12 cellular contexts compared by ENCODE assay signal in genomic region chrX:24513416-24513815, GRCh38. TPM values are rescaled to one million over a fixed set of nuclear protein-coding genes. Genes with fewer than 3 reads are reported as not detected.
DNase-seq lines count a peak whose midpoint lies in the region; ATAC-seq and TF ChIP-seq lines count a peak whose summit lies in the region.
"Had no signal": no experiment of that assay in that cellular context is flagged by ENCODE, and none has a peak within 500 bp of the region (broad histone marks: within the 10 kb centered on the region; RNA-seq: fewer than 3 reads in every experiment).

No MANE protein-coding gene starts in this region.

- no peak for TF ChIP-seq CTCF in esophagus squamous epithelium (IDR thresholded peaks at IDR 0.05)

- H3K4me1 Mint-ChIP-seq in activated CD8-positive, alpha-beta memory T cell treated with anti-CD3 and anti-CD28 coated beads, Interleukin-2, amount 10 ng/mL, durations not matched to agents 7 days and 5 days, result peaks cover 14% of the 10 kb centered on the region

- CTCF ChIA-PET in activated CD8-positive, alpha-beta memory T cell treated with anti-CD3 and anti-CD28 coated beads, Interleukin-2, amount 10 ng/mL, durations not matched to agents 7 days and 5 days (lab: Charles Lee), result no interaction called here

- peak overlapping the region; percentile 78 for H3K27ac Mint-ChIP-seq in activated CD8-positive, alpha-beta memory T cell treated with anti-CD3 and anti-CD28 coated beads, Interleukin-2, amount 10 ng/mL, durations not matched to agents 7 days and 5 days

- no peaks in the 10 kb centered on the region for H3K4me1 ChIP-seq in esophagus squamous epithelium

- H3K9me3 ChIP-seq in esophagus squamous epithelium, result no peaks in the 10 kb centered on the region

- peaks cover 0 to 11% (median 0%) of the 10 kb centered on the region in 3 donors for H3K36me3 ChIP-seq in esophagus squamous epithelium

- DNase-seq in activated CD8-positive, alpha-beta memory T cell treated with anti-CD3 and anti-CD28 coated beads, Interleukin-2, amount 10 ng/mL, durations not matched to agents 7 days and 5 days, result peak; percentile 67
- no peak for DNase-seq in activated CD8-positive, alpha-beta memory T cell treated with anti-CD3 and anti-CD28 coated beads, Interleukin-2, amount 50 U/mL, for 4 hours
- peak; percentile 2 to 23 for DNase-seq in stimulated activated CD4-positive, alpha-beta T cell treated with anti-CD3 and anti-CD28 coated beads, Interleukin-4, amount 100 ng/mL, for 48 hours (ENCODE audit: low read depth in 2 of 2)
- DNase-seq in esophagus squamous epithelium (lab: John Stamatoyannopoulos, UW) (no peak), AML-193 (lab: John Stamatoyannopoulos, UW) (no peak), HPDE6-E6E7 (ENCODE audit: extremely low spot score) (no peak)
- DNase-seq: IMR-90, NCI-H510A treated with DMSO at 0.1 percent for 48 hours, T-helper 9 cell had no signal

- ATAC-seq in activated CD8-positive, alpha-beta memory T cell treated with anti-CD3 and anti-CD28 coated beads, Interleukin-2, amount 10 ng/mL, durations not matched to agents 7 days and 5 days, result peak; percentile 90
- ATAC-seq in GM21576 (IDR thresholded peaks at IDR 0.05; ENCODE audit: unreplicated experiment), result peak; percentile 94
- peak; percentile 73 for ATAC-seq in HG03280 (IDR thresholded peaks at IDR 0.05; ENCODE audit: unreplicated experiment)
- ATAC-seq: sciatic nerve had no signal

- no peak overlapping the region for H3K4me3 Mint-ChIP-seq in activated CD8-positive, alpha-beta memory T cell treated with anti-CD3 and anti-CD28 coated beads, Interleukin-2, amount 10 ng/mL, durations not matched to agents 7 days and 5 days

- intact Hi-C loops in esophagus squamous epithelium (cut with DNase I), result no loop called here

- H3K27me3 ChIP-seq in esophagus squamous epithelium, result no peaks in the 10 kb centered on the region

- 40 to 58% methylated on average over 1 to 5 of the region's 5 CpGs for WGBS in esophagus squamous epithelium, 2 donors

- H3K36me3 Mint-ChIP-seq in activated CD8-positive, alpha-beta memory T cell treated with anti-CD3 and anti-CD28 coated beads, Interleukin-2, amount 10 ng/mL, durations not matched to agents 7 days and 5 days, result peaks cover 30% of the 10 kb centered on the region

- no peak overlapping the region for H3K4me3 ChIP-seq in esophagus squamous epithelium

- H3K9me3 Mint-ChIP-seq in activated CD8-positive, alpha-beta memory T cell treated with anti-CD3 and anti-CD28 coated beads, Interleukin-2, amount 10 ng/mL, durations not matched to agents 7 days and 5 days (ENCODE audit: low read depth), result no peaks in the 10 kb centered on the region

- no peak overlapping the region for H3K27ac ChIP-seq in esophagus squamous epithelium

- no peak for TF ChIP-seq POLR2A in esophagus squamous epithelium (IDR thresholded peaks at IDR 0.05)

- no peaks in the 10 kb centered on the region for H3K27me3 Mint-ChIP-seq in activated CD8-positive, alpha-beta memory T cell treated with anti-CD3 and anti-CD28 coated beads, Interleukin-2, amount 10 ng/mL, durations not matched to agents 7 days and 5 days

RNA-seq across cellular contexts. Expression of gene PDK3, which starts 48.3 kb away (rescaled TPM):
- total RNA-seq in activated CD8-positive, alpha-beta memory T cell treated with anti-CD3 and anti-CD28 coated beads, Interleukin-2, amount 10 ng/mL, durations not matched to agents 7 days and 5 days, result 10 to 100 TPM; 21.2 to 22.6 TPM
- 10 to 100 TPM in 2 of 4 donors, 1 to 10 TPM in 2; 5.4 to 20.6 (median 12.8) TPM for total RNA-seq in esophagus squamous epithelium

Comparison
In these comparisons a context has a peak if more than half of its experiments do, and no peak if none do; other contexts are left out.
1. DNase-seq: peak in activated CD8-positive, alpha-beta memory T cell treated with anti-CD3 and anti-CD28 coated beads, Interleukin-2, amount 10 ng/mL, durations not matched to agents 7 days and 5 days (single experiment) and stimulated activated CD4-positive, alpha-beta T cell treated with anti-CD3 and anti-CD28 coated beads, Interleukin-4, amount 100 ng/mL, for 48 hours (2 of 2); none in activated CD8-positive, alpha-beta memory T cell treated with anti-CD3 and anti-CD28 coated beads, Interleukin-2, amount 50 U/mL, for 4 hours (single experiment), esophagus squamous epithelium (single experiment), AML-193 (0 of 2) and HPDE6-E6E7 (single experiment).
2. Peak in every context shown above with its lines, with median percentiles within 50 percentile points of each other: ATAC-seq.